In the genomic region with DNA sequence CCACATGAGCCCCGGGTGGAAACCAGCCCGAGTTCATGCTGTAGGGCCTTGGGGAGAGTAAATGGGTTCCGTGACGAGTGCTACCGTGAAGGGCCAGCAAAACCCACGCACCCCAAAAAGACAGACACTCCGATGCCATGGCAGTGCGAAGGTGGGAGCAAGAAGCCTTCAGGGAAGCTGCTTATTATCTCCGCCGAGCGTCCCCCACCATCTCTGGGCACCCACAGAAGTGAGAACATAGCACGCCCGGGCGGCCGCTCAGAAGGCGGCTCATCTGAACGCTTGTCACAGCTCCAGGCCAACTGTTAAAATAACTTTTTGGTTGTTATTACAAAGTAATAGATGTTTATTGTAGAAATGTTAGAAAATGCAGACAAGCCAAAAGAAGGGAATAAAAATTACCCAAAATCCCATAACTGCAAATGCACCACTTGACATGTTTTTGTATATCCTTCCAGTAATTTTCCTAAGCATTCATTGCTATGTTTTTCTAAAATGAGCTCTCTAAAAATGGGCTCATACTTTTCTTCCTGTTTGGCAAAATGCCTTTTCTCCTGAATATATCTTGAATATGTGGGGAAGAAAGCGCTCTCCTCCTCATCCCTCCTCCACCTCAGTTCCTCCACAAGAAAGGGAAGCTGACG, we compare ENCODE assay signal across 20 cellular contexts.
"Had no signal": no experiment of that assay in that cellular context is flagged by ENCODE, and none has a peak within 500 bp of the region (broad histone marks: within the 10 kb centered on the region; RNA-seq: fewer than 3 reads in every experiment).

No MANE protein-coding gene starts in this region.

- DNase-seq: activated B cell treated with CpG ODN at 0.5 μM for 24 hours; activated CD4-positive, alpha-beta T cell treated with anti-CD3 and anti-CD28 coated beads for 36 hours; activated CD4-positive, alpha-beta T cell treated with anti-CD3 and anti-CD28 coated beads, Interleukin-2, amount 50 U/mL, for 4 hours; activated CD8-positive, alpha-beta memory T cell treated with anti-CD3 and anti-CD28 coated beads for 24 hours; activated CD8-positive, alpha-beta memory T cell treated with anti-CD3 and anti-CD28 coated beads, Interleukin-2, amount 50 U/mL, for 4 hours; activated naive CD8-positive, alpha-beta T cell treated with anti-CD3 and anti-CD28 coated beads, Interleukin-2, amount 10 ng/mL, durations not matched to agents 7 days and 5 days; activated T-cell treated with anti-CD3 and anti-CD28 coated beads, Interleukin-2, amount 50 U/mL, for 24 hours; body of pancreas; glutamatergic neuron; mucosa of descending colon; psoas muscle; stimulated activated CD4-positive, alpha-beta T cell treated with anti-CD3 and anti-CD28 coated beads, Interleukin-1b, Interleukin-23, amount 100 ng/mL, for 48 hours; stomach; T1000; trophoblast cell; uterus had no signal

- H3K27me3 ChIP-seq: body of pancreas, cardiac muscle cell, hepatocyte, uterus had no signal

- H3K4me3 ChIP-seq: body of pancreas, cardiac muscle cell, esophagus muscularis mucosa, hepatocyte, mucosa of descending colon, psoas muscle, stomach, uterus had no signal

- H3K27ac ChIP-seq: body of pancreas, cardiac muscle cell, esophagus muscularis mucosa, hepatocyte, psoas muscle, stomach, uterus had no signal

- ATAC-seq: activated CD4-positive, alpha-beta T cell treated with anti-CD3 and anti-CD28 coated beads for 36 hours; activated T-helper 17 cell treated with anti-CD3 and anti-CD28 coated beads, Interleukin-2, amount 50 U/mL, for 72 hours; body of pancreas; mucosa of descending colon; psoas muscle had no signal

- H3K9me3 ChIP-seq: body of pancreas, mucosa of descending colon, psoas muscle, uterus had no signal

- H3K4me2 ChIP-seq: hepatocyte had no signal

- H3K36me3 ChIP-seq: cardiac muscle cell, esophagus muscularis mucosa, stomach, uterus had no signal

- H3K4me1 ChIP-seq: body of pancreas, psoas muscle, stomach, uterus had no signal
